Comparison of ENCODE assay signal across 8 cellular contexts in the genomic region with DNA sequence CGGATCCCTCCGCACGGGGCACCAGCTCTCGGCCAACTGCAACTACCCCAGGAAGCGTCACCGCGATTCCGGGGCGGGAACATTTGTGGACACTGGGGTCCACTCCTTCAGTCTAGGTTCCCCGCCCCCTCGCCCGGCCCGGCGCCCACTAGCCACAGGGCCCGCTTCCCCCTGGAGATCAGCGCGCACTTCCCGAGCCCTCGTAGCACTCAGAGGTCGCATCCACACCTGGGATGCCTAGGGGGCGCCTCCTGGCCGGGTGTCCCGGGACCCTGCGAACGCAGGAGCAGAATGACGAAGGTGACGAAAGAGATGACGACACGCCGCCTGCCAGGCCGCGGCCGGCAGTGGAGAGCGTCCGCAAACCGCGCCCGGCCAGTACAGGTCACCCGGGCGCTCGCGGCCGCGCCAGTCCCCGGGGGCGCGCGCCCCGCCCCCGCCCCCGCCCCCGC. TPM values are rescaled to one million over a fixed set of nuclear protein-coding genes. Genes with fewer than 3 reads are reported as not detected.
DNase-seq lines count a peak whose midpoint lies in the region; ATAC-seq lines count a peak whose summit lies in the region.

No MANE protein-coding gene starts in this region.

- peak overlapping the region; percentile 69 for H3K4me3 ChIP-seq in SJCRH30

- peaks cover 27% of the 10 kb centered on the region for H3K4me1 Mint-ChIP-seq in activated naive CD4-positive, alpha-beta T cell treated with anti-CD3 and anti-CD28 coated beads, Interleukin-2, amount 10 ng/mL, durations not matched to agents 7 days and 5 days

- H3K36me3 ChIP-seq in SJCRH30, result no peaks in the 10 kb centered on the region

- H3K27me3 ChIP-seq in SJCRH30, result no peaks in the 10 kb centered on the region

- H3K36me3 Mint-ChIP-seq in activated naive CD4-positive, alpha-beta T cell treated with anti-CD3 and anti-CD28 coated beads, Interleukin-2, amount 10 ng/mL, durations not matched to agents 7 days and 5 days, result no peaks in the 10 kb centered on the region

- peak overlapping the region; percentile 96 for H3K27ac Mint-ChIP-seq in activated naive CD4-positive, alpha-beta T cell treated with anti-CD3 and anti-CD28 coated beads, Interleukin-2, amount 10 ng/mL, durations not matched to agents 7 days and 5 days

- ATAC-seq in GM21367 (IDR thresholded peaks at IDR 0.05; ENCODE audit: unreplicated experiment), result peak; percentile 60

- DNase-seq in DMS114 treated with DMSO at 0.1 percent for 48 hours (lab: John Stamatoyannopoulos, UW; ENCODE audit: unreplicated experiment), result peak; percentile 53
- DNase-seq in HT-29 (ENCODE audit: low spot score), result peak; percentile 75
- peak; percentile 76 to 79 for DNase-seq in SJCRH30
- DNase-seq in activated naive CD4-positive, alpha-beta T cell treated with anti-CD3 and anti-CD28 coated beads, Interleukin-2, amount 10 ng/mL, durations not matched to agents 7 days and 5 days, result peak; percentile 86
- peak; percentile 79 for DNase-seq in globus pallidus (ENCODE audit: low spot score)
- peak; percentile 82 for DNase-seq in occipital lobe (lab: John Stamatoyannopoulos, UW)

- CTCF ChIA-PET in activated naive CD4-positive, alpha-beta T cell treated with anti-CD3 and anti-CD28 coated beads, Interleukin-2, amount 10 ng/mL, durations not matched to agents 7 days and 5 days (lab: Charles Lee), result interaction anchor here (1.2 to 1.4 kb wide), 2 partner anchors 34 to 368 kb away, joined by 3 to 4 read pairs; no protein-coding TSS in a partner anchor

- no peaks in the 10 kb centered on the region for H3K9me3 Mint-ChIP-seq in activated naive CD4-positive, alpha-beta T cell treated with anti-CD3 and anti-CD28 coated beads, Interleukin-2, amount 10 ng/mL, durations not matched to agents 7 days and 5 days

- H3K27ac ChIP-seq in SJCRH30 (peak overlapping the region; percentile 32), temporal lobe (ENCODE audit: low read depth, low read length) (peak overlapping the region; percentile 81)

- H3K4me1 ChIP-seq in SJCRH30, result peaks cover 13% of the 10 kb centered on the region; the same call in 1 of the 2 replicates

- H3K9me3 ChIP-seq in SJCRH30 (replicated peaks), result no peaks in the 10 kb centered on the region

- peaks cover 8% of the 10 kb centered on the region for H3K27me3 Mint-ChIP-seq in activated naive CD4-positive, alpha-beta T cell treated with anti-CD3 and anti-CD28 coated beads, Interleukin-2, amount 10 ng/mL, durations not matched to agents 7 days and 5 days

- H3K4me3 Mint-ChIP-seq in activated naive CD4-positive, alpha-beta T cell treated with anti-CD3 and anti-CD28 coated beads, Interleukin-2, amount 10 ng/mL, durations not matched to agents 7 days and 5 days, result peak overlapping the region; percentile 88

RNA-seq across cellular contexts. Expression of gene AIG1, which starts 0.3 kb away (rescaled TPM):
- 18.2 and 21.9 TPM in 2 replicates for total RNA-seq in HT-29 (2014; rRNA removed; shearing (Covaris generic))
- total RNA-seq in SJCRH30 (2014; rRNA removed; shearing (Covaris generic)), result 6.8 and 9.2 TPM in 2 replicates
- 35.7 TPM for total RNA-seq in occipital lobe
- total RNA-seq in temporal lobe, result 29.5 TPM

Comparison
In these comparisons a context has a peak if more than half of its experiments do, and no peak if none do; other contexts are left out.
1. Peak in every context shown above with its lines: DNase-seq, ATAC-seq, H3K4me3 ChIP-seq and H3K27ac ChIP-seq.